Comparison of ENCODE assay signal across 1 cellular context in genomic region chr1:116559304-116559761, GRCh38.
TF ChIP-seq lines count a peak whose summit lies in the region.

No MANE protein-coding gene starts in this region.

TF ChIP-seq in K562, 482 proteins besides CTCF, POLR2A, EP300 and RAD21 (continued from another document):
- TF ChIP-seq ZNF592 (IDR thresholded peaks at IDR 0.05): no peak
- no peak for TF ChIP-seq BDP1 (IDR thresholded peaks at IDR 0.05; ENCODE audit: insufficient read depth, insufficient read length)
- TF ChIP-seq RNF2 (IDR thresholded peaks at IDR 0.05): no peak
- TF ChIP-seq ZFX (CRISPR knock-in tag; IDR thresholded peaks at IDR 0.05): no peak
- TF ChIP-seq PML (IDR thresholded peaks at IDR 0.05; ENCODE audit: low read length): no peak
- TF ChIP-seq ZNF41 (CRISPR knock-in tag; conservative IDR thresholded peaks at IDR 0.05): no peak
- TF ChIP-seq POLR2AphosphoS5 (IDR thresholded peaks at IDR 0.05; ENCODE audit: control insufficient read depth, insufficient read depth, low read depth, low read length): no peak
TF ChIP-seq in K562: peak in this region for 0.
